ENCODE assay signal across 8 cellular contexts in genomic region chr13:46751811-46752635, GRCh38. TPM values are rescaled to one million over a fixed set of nuclear protein-coding genes. Genes with fewer than 3 reads are reported as not detected.
A peak's percentile ranks its signal among the peaks of the same experiment; 100 is the strongest.
DNase-seq lines count a peak whose midpoint lies in the region; ATAC-seq and TF ChIP-seq lines count a peak whose summit lies in the region.

No MANE protein-coding gene starts in this region.

- peaks cover 26 to 43% (median 33%) of the 10 kb centered on the region in 3 donors for H3K4me1 Mint-ChIP-seq in T-cell

- in situ Hi-C loops in astrocyte of the spinal cord (cut with HindIII; ENCODE audit: low sequenced_read_pairs): no loop called here

- no peaks in the 10 kb centered on the region for H3K9me3 Mint-ChIP-seq in T-cell

- ATAC-seq in HG03066 (IDR thresholded peaks at IDR 0.05; ENCODE audit: low read depth, unreplicated experiment) (peak; percentile 88), T-cell (replicated peaks in 1 of 4) (peak; percentile 80 to 90 (median 88))

- H3K36me3 Mint-ChIP-seq in T-cell: peaks cover 29% of the 10 kb centered on the region

- H3K4me3 Mint-ChIP-seq in T-cell: peak overlapping the region in 1 of 3 donors; percentile 56

- no peak for TF ChIP-seq CTCF in astrocyte of the spinal cord (IDR thresholded peaks at IDR 0.05; ENCODE audit: low read depth, low read length)

- POLR2A ChIA-PET in T-cell (lab: Charles Lee): no interaction called here

- DNase-seq in DMS 273 (lab: John Stamatoyannopoulos, UW; ENCODE audit: unreplicated experiment) (peak; percentile 39), DMS 273 treated with DMSO at 0.1 percent for 48 hours (lab: John Stamatoyannopoulos, UW) (no peak), T-cell (peak; percentile 8 to 66 (median 42)), astrocyte of the spinal cord (ENCODE audit: low read depth, low spot score) (peak; percentile 43), NCI-H2029 (lab: John Stamatoyannopoulos, UW) (no peak), NCI-H524 treated with DMSO at 0.1 percent for 48 hours (lab: John Stamatoyannopoulos, UW) (no peak)
- DNase-seq in stimulated activated CD4-positive, alpha-beta T cell treated with anti-CD3 and anti-CD28 coated beads, Interleukin-2, amount 100 ng/mL, for 24 hours: peak; percentile 43 to 53

- H3K27ac Mint-ChIP-seq in T-cell: peak overlapping the region; percentile 23 to 70

- H3K4me3 ChIP-seq in astrocyte of the spinal cord (ENCODE audit: low read depth, low read length): no peak overlapping the region

- no peaks in the 10 kb centered on the region for H3K27me3 Mint-ChIP-seq in T-cell

- CTCF ChIA-PET in T-cell (lab: Charles Lee): interaction anchor here (0.7 to 1.5 kb wide), 3 partner anchors 44 to 200 kb away, joined by 4 to 5 read pairs (median 4); partner anchors contain the start of gene LRCH1 (in 1 of the 2)

RNA-seq across cellular contexts. Expression of gene ESD, which starts 44.9 kb away (rescaled TPM):
- 10 to 100 TPM; 32.4 to 52.1 (median 44.6) TPM for total RNA-seq in T-cell

Comparison
In these comparisons a context has a peak if more than half of its experiments do, and no peak if none do; other contexts are left out.
1. DNase-seq: peak in DMS 273 (single experiment), T-cell (34 of 34), astrocyte of the spinal cord (single experiment) and stimulated activated CD4-positive, alpha-beta T cell treated with anti-CD3 and anti-CD28 coated beads, Interleukin-2, amount 100 ng/mL, for 24 hours (2 of 2); none in DMS 273 treated with DMSO at 0.1 percent for 48 hours (single experiment), NCI-H2029 (single experiment) and NCI-H524 treated with DMSO at 0.1 percent for 48 hours (single experiment).